In genomic region chr12:4279120-4279690, GRCh38 we compare ENCODE assay signal across 15 cellular contexts. TPM values are rescaled to one million over a fixed set of nuclear protein-coding genes. Genes with fewer than 3 reads are reported as not detected.
DNase-seq lines count a peak whose midpoint lies in the region; ATAC-seq and TF ChIP-seq lines count a peak whose summit lies in the region.
"Had no signal": no experiment of that assay in that cellular context is flagged by ENCODE, and none has a peak within 500 bp of the region (broad histone marks: within the 10 kb centered on the region; RNA-seq: fewer than 3 reads in every experiment).

No MANE protein-coding gene starts in this region.

- CTCF ChIA-PET in CD4-positive, alpha-beta memory T cell (lab: Charles Lee; ENCODE audit: partially characterized antibody), result interaction anchor here (1.1 to 16.3 kb wide), 15 partner anchors 10 to 979 kb away, joined by 3 to 304 read pairs (median 70); no protein-coding TSS in a partner anchor

- H3K27me3 ChIP-seq in CD4-positive, alpha-beta memory T cell (ENCODE audit: insufficient read depth, low read length), result no peaks in the 10 kb centered on the region
- peaks cover 6% of the 10 kb centered on the region for H3K27me3 ChIP-seq in Loucy (ENCODE audit: insufficient read depth, low read length, poor library complexity, severe bottlenecking)

- peaks cover 66 to 92% of the 10 kb centered on the region in 2 donors for H3K36me3 Mint-ChIP-seq in CD4-positive, alpha-beta memory T cell
- H3K36me3 Mint-ChIP-seq in central memory CD8-positive, alpha-beta T cell (ENCODE audit: insufficient read depth), result peaks cover 78% of the 10 kb centered on the region
- H3K36me3 Mint-ChIP-seq in natural killer cell treated with Interleukin-12 subunit alpha and Interleukin-12 subunit beta and Interleukin-15 and Interleukin-18, amount 100 ng/mL, for 72 hours, result peaks cover 62% of the 10 kb centered on the region

- peak overlapping the region; percentile 73 for H3K4me2 ChIP-seq in Loucy (ENCODE audit: low read depth, low read length, poor library complexity, severe bottlenecking)

- no peaks in the 10 kb centered on the region for H3K79me2 ChIP-seq in Loucy (ENCODE audit: insufficient read depth, low read length)

- TF ChIP-seq CTCF in Loucy (conservative IDR thresholded peaks at IDR 0.05; ENCODE audit: low read length), result no peak

- H3K4me3 Mint-ChIP-seq in CD4-positive, alpha-beta memory T cell, result peak overlapping the region; percentile 18 to 68 (median 52)
- peak overlapping the region; percentile 40 for H3K4me3 Mint-ChIP-seq in central memory CD8-positive, alpha-beta T cell
- peak overlapping the region; percentile 99 for H3K4me3 Mint-ChIP-seq in natural killer cell treated with Interleukin-12 subunit alpha and Interleukin-12 subunit beta and Interleukin-15 and Interleukin-18, amount 100 ng/mL, for 72 hours

- POLR2A ChIA-PET in CD4-positive, alpha-beta memory T cell (lab: Charles Lee; ENCODE audit: partially characterized antibody), result interaction anchor here (0.8 to 13.1 kb wide), 9 partner anchors 11 to 395 kb away, joined by 3 to 253 read pairs (median 26); no protein-coding TSS in a partner anchor

- ATAC-seq in central memory CD8-positive, alpha-beta T cell (replicated peaks; ENCODE audit: extremely low read depth, poor library complexity, severe bottlenecking), result no peak
- ATAC-seq in natural killer cell treated with Interleukin-12 subunit alpha and Interleukin-12 subunit beta and Interleukin-15 and Interleukin-18, amount 100 ng/mL, for 72 hours, result no peak
- no peak for ATAC-seq in GM21786 (IDR thresholded peaks at IDR 0.05; ENCODE audit: unreplicated experiment)

- H3F3A ChIP-seq in Loucy (ENCODE audit: low read depth), result 0 out of 2 replicates have a peak, but pooled peaks cover 4% of the 10 kb centered on the region

- H3K4me1 ChIP-seq in CD4-positive, alpha-beta memory T cell (ENCODE audit: insufficient read depth, low read length), result peaks cover 80% of the 10 kb centered on the region
- peaks cover 30% of the 10 kb centered on the region for H3K4me1 ChIP-seq in Loucy (ENCODE audit: insufficient read depth, low read length, poor library complexity, severe bottlenecking)

- H3K27ac ChIP-seq in CD4-positive, alpha-beta memory T cell (ENCODE audit: low read depth, low read length), result peak overlapping the region; percentile 34
- H3K27ac ChIP-seq: RWPE1 had no signal

- H2AFZ ChIP-seq in Loucy (ENCODE audit: low read length), result no peak overlapping the region

- H3K9me3 Mint-ChIP-seq in CD4-positive, alpha-beta memory T cell, result no peaks in the 10 kb centered on the region
- H3K9me3 Mint-ChIP-seq in central memory CD8-positive, alpha-beta T cell, result no peaks in the 10 kb centered on the region
- H3K9me3 Mint-ChIP-seq in natural killer cell treated with Interleukin-12 subunit alpha and Interleukin-12 subunit beta and Interleukin-15 and Interleukin-18, amount 100 ng/mL, for 72 hours, result no peaks in the 10 kb centered on the region

- H3K27me3 Mint-ChIP-seq in CD4-positive, alpha-beta memory T cell, result no peaks in the 10 kb centered on the region
- no peaks in the 10 kb centered on the region for H3K27me3 Mint-ChIP-seq in central memory CD8-positive, alpha-beta T cell
- H3K27me3 Mint-ChIP-seq in natural killer cell treated with Interleukin-12 subunit alpha and Interleukin-12 subunit beta and Interleukin-15 and Interleukin-18, amount 100 ng/mL, for 72 hours, result no peaks in the 10 kb centered on the region

- H3K9me3 ChIP-seq in CD4-positive, alpha-beta memory T cell (ENCODE audit: control insufficient read depth in 1 of 2, low read length in 2 of 2), result no peaks in the 10 kb centered on the region
- H3K9me3 ChIP-seq in Loucy (ENCODE audit: insufficient read depth, low read depth, low read length), result no peaks in the 10 kb centered on the region

- H4K20me1 ChIP-seq in Loucy (ENCODE audit: insufficient read depth, low read length, poor library complexity, severe bottlenecking), result peaks cover 6% of the 10 kb centered on the region

- H3K4me1 Mint-ChIP-seq in CD4-positive, alpha-beta memory T cell, result peaks cover 42 to 90% (median 74%) of the 10 kb centered on the region in 4 donors
- H3K4me1 Mint-ChIP-seq in central memory CD8-positive, alpha-beta T cell, result peaks cover 68% of the 10 kb centered on the region
- peaks cover 66 to 72% of the 10 kb centered on the region in 2 donors for H3K4me1 Mint-ChIP-seq in natural killer cell treated with Interleukin-12 subunit alpha and Interleukin-12 subunit beta and Interleukin-15 and Interleukin-18, amount 100 ng/mL, for 72 hours (ENCODE audit: low read depth in 2 of 2)

- intact Hi-C loops in CD4-positive, alpha-beta memory T cell (cut with micrococcal nuclease), result no loop called here

- no peak overlapping the region for H3K9ac ChIP-seq in Loucy (ENCODE audit: low read depth, low read length, poor library complexity, severe bottlenecking)

- H3K4me3 ChIP-seq in CD4-positive, alpha-beta memory T cell (ENCODE audit: low read length in 2 of 2), result no peak overlapping the region
- H3K4me3 ChIP-seq in Loucy (ENCODE audit: low read length, poor library complexity, severe bottlenecking), result peak overlapping the region; percentile 58

- no peak for DNase-seq in CD4-positive, alpha-beta memory T cell
- DNase-seq in central memory CD8-positive, alpha-beta T cell (ENCODE audit: low spot score in 2 of 2), result no peak
- peak; percentile 15 for DNase-seq in natural killer cell treated with Interleukin-12 subunit alpha and Interleukin-12 subunit beta and Interleukin-15 and Interleukin-18, amount 100 ng/mL, for 72 hours (ENCODE audit: low spot score)
- no peak for DNase-seq in globus pallidus (ENCODE audit: low spot score)
- DNase-seq in DMS53 treated with DMSO at 0.1 percent for 48 hours (lab: John Stamatoyannopoulos, UW; ENCODE audit: unreplicated experiment), result no peak
- DNase-seq in NCI-H2029 (lab: John Stamatoyannopoulos, UW), result no peak
- DNase-seq: cerebellar nuclear complex, GDM1, mesendoderm, NCI-H1436 treated with DMSO at 0.1 percent for 48 hours, NCI-H526, retina had no signal

- H3K27ac Mint-ChIP-seq in CD4-positive, alpha-beta memory T cell, result peak overlapping the region; percentile 72 to 98 (median 93)
- peak overlapping the region; percentile 77 for H3K27ac Mint-ChIP-seq in central memory CD8-positive, alpha-beta T cell (ENCODE audit: low read depth)
- H3K27ac Mint-ChIP-seq in natural killer cell treated with Interleukin-12 subunit alpha and Interleukin-12 subunit beta and Interleukin-15 and Interleukin-18, amount 100 ng/mL, for 72 hours, result peak overlapping the region; percentile 93 to 94

- H3K9me2 ChIP-seq in Loucy (replicated peaks; ENCODE audit: low read depth, low read length), result no peaks in the 10 kb centered on the region

- H3K36me3 ChIP-seq in CD4-positive, alpha-beta memory T cell (ENCODE audit: insufficient read depth, low read length), result peaks cover 71% of the 10 kb centered on the region
- H3K36me3 ChIP-seq in Loucy (ENCODE audit: insufficient read depth, low read length), result no peaks in the 10 kb centered on the region

RNA-seq across cellular contexts. Expression of gene CCND2, which starts 5.6 kb away (rescaled TPM):
- total RNA-seq in CD4-positive, alpha-beta memory T cell, result 100 to 1,000 TPM; 150 to 151 TPM
- 100 to 1,000 TPM in 1 of 2 donors, 10 to 100 TPM in 1; 83.3 to 103 TPM for polyA plus RNA-seq in CD4-positive, alpha-beta memory T cell
- 1,000 to 10,000 TPM in 1 of 2 donors, 100 to 1,000 TPM in 1; 942 to 1,190 TPM for total RNA-seq in natural killer cell treated with Interleukin-12 subunit alpha and Interleukin-12 subunit beta and Interleukin-15 and Interleukin-18, amount 100 ng/mL, for 72 hours

RNA-seq across cellular contexts. Expression of gene TIGAR, which starts 41.8 kb away (rescaled TPM):
- 10 to 100 TPM; 15.2 to 17.3 TPM for total RNA-seq in CD4-positive, alpha-beta memory T cell
- polyA plus RNA-seq in CD4-positive, alpha-beta memory T cell, result 1 to 10 TPM; 1.9 to 2.7 TPM
- total RNA-seq in natural killer cell treated with Interleukin-12 subunit alpha and Interleukin-12 subunit beta and Interleukin-15 and Interleukin-18, amount 100 ng/mL, for 72 hours, result 10 to 100 TPM in 1 of 2 donors, 1 to 10 TPM in 1; 7.4 to 10.2 TPM

Comparison
In these comparisons a context has a peak if more than half of its experiments do, and no peak if none do; other contexts are left out.
1. H3K4me3 Mint-ChIP-seq: peak in every context shown above with its lines; median percentile 99 in natural killer cell treated with Interleukin-12 subunit alpha and Interleukin-12 subunit beta and Interleukin-15 and Interleukin-18, amount 100 ng/mL, for 72 hours; 52 in CD4-positive, alpha-beta memory T cell; 40 in central memory CD8-positive, alpha-beta T cell.
2. RNA of gene CCND2, which starts 5.6 kb away (total RNA-seq): 942 to 1,190 TPM in natural killer cell treated with Interleukin-12 subunit alpha and Interleukin-12 subunit beta and Interleukin-15 and Interleukin-18, amount 100 ng/mL, for 72 hours; 150 to 151 TPM in CD4-positive, alpha-beta memory T cell; every median in the first group is over 4 times any median in the second.
3. Peak in every context shown above with its lines, with median percentiles within 50 percentile points of each other: H3K27ac Mint-ChIP-seq.